8 cellular contexts compared by ENCODE assay signal in genomic region chr12:12267801-12268200, GRCh38. TPM values are rescaled to one million over a fixed set of nuclear protein-coding genes. Genes with fewer than 3 reads are reported as not detected.
DNase-seq lines count a peak whose midpoint lies in the region; ATAC-seq and TF ChIP-seq lines count a peak whose summit lies in the region.

No MANE protein-coding gene starts in this region.

- no peak for TF ChIP-seq POLR2A in testis (IDR thresholded peaks at IDR 0.05)

- DNase-seq in CD14-positive monocyte (ENCODE audit: low spot score), result no peak
- peak; percentile 25 for DNase-seq in HK-2 (ENCODE audit: unreplicated experiment)
- DNase-seq in activated T-helper 1 cell treated with anti-CD3 and anti-CD28 coated beads, Interleukin-12 subunit alpha, Interleukin-12 subunit beta, Interleukin-2, Interleukin-4 antibody, amounts not matched to agents 30 ng/mL and 10 ng/mL and 1 ng/mL, durations not matched to agents 14 hours and 24 hours and 36 hours (ENCODE audit: low spot score), result no peak
- DNase-seq in iPS-NIHi7 (ENCODE audit: extremely low spot score), result peak; percentile 47
- no peak for DNase-seq in testis
- no peak for DNase-seq in medulla oblongata (ENCODE audit: extremely low spot score)
- no peak for DNase-seq in H4 (ENCODE audit: low spot score)

- H3K4me1 Mint-ChIP-seq in CD14-positive monocyte, result peaks cover 23% of the 10 kb centered on the region
- H3K4me1 Mint-ChIP-seq in activated T-helper 1 cell treated with anti-CD3 and anti-CD28 coated beads, Interleukin-12 subunit alpha, Interleukin-12 subunit beta, Interleukin-2, Interleukin-4 antibody, amounts not matched to agents 30 ng/mL and 10 ng/mL and 1 ng/mL, durations not matched to agents 14 hours and 24 hours and 36 hours (ENCODE audit: low read depth), result peaks cover 14% of the 10 kb centered on the region

- H3K36me3 Mint-ChIP-seq in CD14-positive monocyte, result peaks cover 2 to 10% of the 10 kb centered on the region in 2 donors
- H3K36me3 Mint-ChIP-seq in activated T-helper 1 cell treated with anti-CD3 and anti-CD28 coated beads, Interleukin-12 subunit alpha, Interleukin-12 subunit beta, Interleukin-2, Interleukin-4 antibody, amounts not matched to agents 30 ng/mL and 10 ng/mL and 1 ng/mL, durations not matched to agents 14 hours and 24 hours and 36 hours (ENCODE audit: low read depth), result peaks cover 2% of the 10 kb centered on the region

- H3K27ac Mint-ChIP-seq in CD14-positive monocyte, result peak overlapping the region in 1 of 7 donors; percentile 40
- H3K27ac Mint-ChIP-seq in activated T-helper 1 cell treated with anti-CD3 and anti-CD28 coated beads, Interleukin-12 subunit alpha, Interleukin-12 subunit beta, Interleukin-2, Interleukin-4 antibody, amounts not matched to agents 30 ng/mL and 10 ng/mL and 1 ng/mL, durations not matched to agents 14 hours and 24 hours and 36 hours, result no peak overlapping the region

- peak overlapping the region; percentile 83 to 88 for H3K4me3 ChIP-seq in testis

- TF ChIP-seq CTCF in CD14-positive monocyte (IDR thresholded peaks at IDR 0.05), result no peak
- no peak for TF ChIP-seq CTCF in testis (IDR thresholded peaks at IDR 0.05)

- 19 to 25% methylated on average over 5 of the region's 5 CpGs for WGBS in testis, 2 donors

- H3K4me1 ChIP-seq in testis, result peaks cover 12% of the 10 kb centered on the region

- H3K27me3 ChIP-seq in testis, result no peaks in the 10 kb centered on the region

- H3K9me3 Mint-ChIP-seq in CD14-positive monocyte, result peaks cover 0 to 18% (median 0%) of the 10 kb centered on the region in 7 donors
- H3K9me3 Mint-ChIP-seq in activated T-helper 1 cell treated with anti-CD3 and anti-CD28 coated beads, Interleukin-12 subunit alpha, Interleukin-12 subunit beta, Interleukin-2, Interleukin-4 antibody, amounts not matched to agents 30 ng/mL and 10 ng/mL and 1 ng/mL, durations not matched to agents 14 hours and 24 hours and 36 hours, result no peaks in the 10 kb centered on the region

- H3K27me3 Mint-ChIP-seq in CD14-positive monocyte (ENCODE audit: low read depth in 3 of 3), result peaks cover 54 to 72% (median 68%) of the 10 kb centered on the region in 3 donors
- peaks cover 46% of the 10 kb centered on the region for H3K27me3 Mint-ChIP-seq in activated T-helper 1 cell treated with anti-CD3 and anti-CD28 coated beads, Interleukin-12 subunit alpha, Interleukin-12 subunit beta, Interleukin-2, Interleukin-4 antibody, amounts not matched to agents 30 ng/mL and 10 ng/mL and 1 ng/mL, durations not matched to agents 14 hours and 24 hours and 36 hours (ENCODE audit: insufficient read depth)

- peak overlapping the region; percentile 83 to 94 for H3K4me3 Mint-ChIP-seq in CD14-positive monocyte
- H3K4me3 Mint-ChIP-seq in activated T-helper 1 cell treated with anti-CD3 and anti-CD28 coated beads, Interleukin-12 subunit alpha, Interleukin-12 subunit beta, Interleukin-2, Interleukin-4 antibody, amounts not matched to agents 30 ng/mL and 10 ng/mL and 1 ng/mL, durations not matched to agents 14 hours and 24 hours and 36 hours, result peak overlapping the region; percentile 82

- H3K36me3 ChIP-seq in testis (ENCODE audit: low read depth, missing control alignments), result no peaks in the 10 kb centered on the region

- no peaks in the 10 kb centered on the region for H3K9me3 ChIP-seq in testis

- H3K27ac ChIP-seq in testis, result peak overlapping the region; percentile 97 to 99

- no peak for ATAC-seq in esophagus mucosa

- intact Hi-C loops in CD14-positive monocyte (cut with micrococcal nuclease), result no loop called here
- intact Hi-C loops in activated T-helper 1 cell treated with anti-CD3 and anti-CD28 coated beads, Interleukin-12 subunit alpha, Interleukin-12 subunit beta, Interleukin-2, Interleukin-4 antibody, amounts not matched to agents 30 ng/mL and 10 ng/mL and 1 ng/mL, durations not matched to agents 14 hours and 24 hours and 36 hours (cut with micrococcal nuclease), result loop anchor here (5.0 kb wide), 2 partner anchors 96 to 196 kb away; partner anchors contain the start of gene BCL2L14
- intact Hi-C loops in testis (cut with DNase I; ENCODE audit: low total_unique reads), result no loop called here

RNA-seq across cellular contexts. Expression of gene LRP6, which starts 1.0 kb away (rescaled TPM):
- polyA plus RNA-seq in CD14-positive monocyte, result not detected
- total RNA-seq in activated T-helper 1 cell treated with anti-CD3 and anti-CD28 coated beads, Interleukin-12 subunit alpha, Interleukin-12 subunit beta, Interleukin-2, Interleukin-4 antibody, amounts not matched to agents 30 ng/mL and 10 ng/mL and 1 ng/mL, durations not matched to agents 14 hours and 24 hours and 36 hours, result 5.5 and 5.6 TPM in 2 replicates
- total RNA-seq in testis, result 10 to 100 TPM; 39.3 to 42.6 TPM
- 11.5 TPM for polyA plus RNA-seq in testis (ENCODE audit: insufficient read depth, low read depth, low replicate concordance)
- total RNA-seq in H4 (2014; rRNA removed; shearing (Covaris generic)), result 14.0 and 19.0 TPM in 2 replicates
- 12.9 TPM for total RNA-seq in esophagus mucosa

Comparison
In these comparisons a context has a peak if more than half of its experiments do, and no peak if none do; other contexts are left out.
1. DNase-seq: peak in HK-2 (single experiment) and iPS-NIHi7 (single experiment); none in CD14-positive monocyte (single experiment), activated T-helper 1 cell treated with anti-CD3 and anti-CD28 coated beads, Interleukin-12 subunit alpha, Interleukin-12 subunit beta, Interleukin-2, Interleukin-4 antibody, amounts not matched to agents 30 ng/mL and 10 ng/mL and 1 ng/mL, durations not matched to agents 14 hours and 24 hours and 36 hours (single experiment), testis (single experiment), medulla oblongata (single experiment) and H4 (single experiment).